Comparison of ENCODE assay signal across 24 cellular contexts in genomic region chr10:5428133-5428532, GRCh38. TPM values are rescaled to one million over a fixed set of nuclear protein-coding genes. Genes with fewer than 3 reads are reported as not detected.
DNase-seq lines count a peak whose midpoint lies in the region; TF ChIP-seq lines count a peak whose summit lies in the region.
"Had no signal": no experiment of that assay in that cellular context is flagged by ENCODE, and none has a peak within 500 bp of the region (broad histone marks: within the 10 kb centered on the region; RNA-seq: fewer than 3 reads in every experiment).

No MANE protein-coding gene starts in this region.

- no peaks in the 10 kb centered on the region for H3K27me3 ChIP-seq in fibroblast of lung (ENCODE audit: control insufficient read depth, insufficient read depth, low read length)
- H3K27me3 ChIP-seq: BLaER1 treated with 17β-estradiol and CSF1 and Interleukin-3, amounts not matched to agents 10 nM and 100 nM; uterus had no signal

- CTCF ChIA-PET in Calu3 (lab: Charles Lee): interaction anchor here (0.7 to 1.3 kb wide), 2 partner anchors 14 to 34 kb away, joined by 4 to 7 read pairs; no protein-coding TSS in a partner anchor

- no peak overlapping the region for H3K4me3 Mint-ChIP-seq in Calu3 (ENCODE audit: low read depth, unreplicated experiment)
- H3K4me3 Mint-ChIP-seq in progenitor cell of endocrine pancreas (ENCODE audit: low read depth): no peak overlapping the region
- H3K4me3 Mint-ChIP-seq: activated CD4-positive, alpha-beta memory T cell treated with anti-CD3 and anti-CD28 coated beads for 36 hours; activated T-helper 17 cell treated with anti-CD3 and anti-CD28 coated beads, Interleukin-2, amount 50 U/mL, for 72 hours; stimulated activated naive CD8-positive, alpha-beta T cell treated with anti-CD3 and anti-CD28 coated beads, Interleukin-15, Interleukin-2, amounts not matched to agents 100 ng/mL and 50 ng/mL, for 24 hours; T-helper 17 cell had no signal

- TF ChIP-seq CTCF in Calu3 (IDR thresholded peaks at IDR 0.05; ENCODE audit: unreplicated experiment) (no peak), fibroblast of lung (conservative IDR thresholded peaks at IDR 0.05 in 1 of 2, IDR thresholded peaks at IDR 0.05 in 1 of 2; ENCODE audit: low read depth in 1 of 2, low read length in 2 of 2) (no peak), progenitor cell of endocrine pancreas (IDR thresholded peaks at IDR 0.05; ENCODE audit: unreplicated experiment) (no peak), GM13976 (IDR thresholded peaks at IDR 0.05; ENCODE audit: borderline replicate concordance, control extremely low read depth, extremely low read depth, insufficient read depth, missing control alignments) (no peak)

- in situ Hi-C loops in GM13976 (cut with MboI; ENCODE audit: low sequenced_read_pairs, unreplicated experiment): no loop called here

- H3K36me3 Mint-ChIP-seq in Calu3 (ENCODE audit: insufficient read depth, unreplicated experiment) (peaks cover 11% of the 10 kb centered on the region), progenitor cell of endocrine pancreas (ENCODE audit: insufficient read depth) (peaks cover 17% of the 10 kb centered on the region)

- H3K27ac Mint-ChIP-seq in Calu3 (ENCODE audit: unreplicated experiment) (peak overlapping the region; percentile 33), progenitor cell of endocrine pancreas (peak overlapping the region; percentile 87)
- H3K27ac Mint-ChIP-seq: activated CD4-positive, alpha-beta memory T cell treated with anti-CD3 and anti-CD28 coated beads for 36 hours; activated T-helper 17 cell treated with anti-CD3 and anti-CD28 coated beads, Interleukin-2, amount 50 U/mL, for 72 hours; stimulated activated naive CD8-positive, alpha-beta T cell treated with anti-CD3 and anti-CD28 coated beads, Interleukin-15, Interleukin-2, amounts not matched to agents 100 ng/mL and 50 ng/mL, for 24 hours; T-helper 17 cell had no signal

- no peak overlapping the region for H3K27ac ChIP-seq in fibroblast of lung (ENCODE audit: insufficient read depth, low read length)
- H3K27ac ChIP-seq: BLaER1 treated with 17β-estradiol and CSF1 and Interleukin-3, amounts not matched to agents 10 nM and 100 nM; epithelial cell of prostate; psoas muscle; uterus had no signal

- H2AFZ ChIP-seq in fibroblast of lung (ENCODE audit: low read length): peak overlapping the region; percentile 49

- H3K9me3 Mint-ChIP-seq in Calu3 (ENCODE audit: low read depth, unreplicated experiment) (no peaks in the 10 kb centered on the region), progenitor cell of endocrine pancreas (ENCODE audit: low read depth) (peaks cover 4% of the 10 kb centered on the region)
- H3K9me3 Mint-ChIP-seq: activated T-helper 17 cell treated with anti-CD3 and anti-CD28 coated beads, Interleukin-2, amount 50 U/mL, for 72 hours had no signal

- H3K4me1 Mint-ChIP-seq in Calu3 (ENCODE audit: low read depth, unreplicated experiment) (peaks cover 22% of the 10 kb centered on the region), progenitor cell of endocrine pancreas (ENCODE audit: low read depth) (peaks cover 17% of the 10 kb centered on the region)
- H3K4me1 Mint-ChIP-seq: activated T-helper 17 cell treated with anti-CD3 and anti-CD28 coated beads, Interleukin-2, amount 50 U/mL, for 72 hours had no signal

- H3K36me3 ChIP-seq in fibroblast of lung (ENCODE audit: control insufficient read depth, insufficient read depth, low read length): no peaks in the 10 kb centered on the region
- H3K36me3 ChIP-seq: uterus had no signal

- no peak overlapping the region for H3K4me2 ChIP-seq in fibroblast of lung (ENCODE audit: extremely low read depth, insufficient read depth, low read length)

- H3K27me3 Mint-ChIP-seq in Calu3 (ENCODE audit: unreplicated experiment): no peaks in the 10 kb centered on the region
- H3K27me3 Mint-ChIP-seq in progenitor cell of endocrine pancreas: no peaks in the 10 kb centered on the region
- H3K27me3 Mint-ChIP-seq: activated CD4-positive, alpha-beta memory T cell treated with anti-CD3 and anti-CD28 coated beads for 36 hours; activated T-helper 17 cell treated with anti-CD3 and anti-CD28 coated beads, Interleukin-2, amount 50 U/mL, for 72 hours; stimulated activated naive CD8-positive, alpha-beta T cell treated with anti-CD3 and anti-CD28 coated beads, Interleukin-15, Interleukin-2, amounts not matched to agents 100 ng/mL and 50 ng/mL, for 24 hours; T-helper 17 cell had no signal

- H3K4me3 ChIP-seq in fibroblast of lung (replicated peaks in 1 of 4; ENCODE audit: control extremely low read depth in 1 of 4, insufficient read depth in 1 of 4, low read depth in 3 of 4, low read length in 4 of 4): no peak overlapping the region
- H3K4me3 ChIP-seq: BLaER1 treated with 17β-estradiol and CSF1 and Interleukin-3, amounts not matched to agents 10 nM and 100 nM; psoas muscle; uterus had no signal

- H3K79me2 ChIP-seq in fibroblast of lung (ENCODE audit: control insufficient read depth, insufficient read depth, low read length): peaks cover 9% of the 10 kb centered on the region

- BruUV-seq in Calu3 (replicated peaks; lab: Mats Ljungman, UMichigan): no TSS peak

- no peak overlapping the region for H3K9ac ChIP-seq in fibroblast of lung (ENCODE audit: insufficient read depth, low read length)

- no peaks in the 10 kb centered on the region for H4K20me1 ChIP-seq in fibroblast of lung (ENCODE audit: control insufficient read depth, extremely low read depth, insufficient read depth, low read length)

- intact Hi-C loops in Calu3 (cut with micrococcal nuclease; ENCODE audit: unreplicated experiment): no loop called here

- H3K4me1 ChIP-seq in fibroblast of lung (ENCODE audit: control insufficient read depth, extremely low read depth, insufficient read depth, low read length): no peaks in the 10 kb centered on the region
- H3K4me1 ChIP-seq: uterus had no signal

- no peak for DNase-seq in Calu3
- DNase-seq in NCI-H1436 treated with DMSO at 0.1 percent for 48 hours (lab: John Stamatoyannopoulos, UW): peak; percentile 23
- no peak for DNase-seq in fibroblast of lung (ENCODE audit: low read depth in 2 of 2)
- DNase-seq in progenitor cell of endocrine pancreas (ENCODE audit: low spot score, unreplicated experiment): no peak
- DNase-seq in GM13976 (ENCODE audit: low spot score): no peak
- DNase-seq in SHP77 treated with DMSO at 0.1 percent for 48 hours (lab: John Stamatoyannopoulos, UW): no peak
- no peak for DNase-seq in Kasumi-1 (lab: John Stamatoyannopoulos, UW)
- DNase-seq: activated CD4-positive, alpha-beta memory T cell treated with anti-CD3 and anti-CD28 coated beads for 36 hours; activated CD8-positive, alpha-beta memory T cell treated with anti-CD3 and anti-CD28 coated beads, Interleukin-2, amount 50 U/mL, for 4 hours; activated naive CD4-positive, alpha-beta T cell treated with anti-CD3 and anti-CD28 coated beads, Interleukin-2, amount 50 U/mL, for 16 hours; DMS53; left ventricle myocardium superior; NCI-H1092 treated with DMSO at 0.1 percent for 48 hours; NCI-H1930; NCI-H345; psoas muscle; stimulated activated CD8-positive, alpha-beta memory T cell treated with anti-CD3 and anti-CD28 coated beads, Interleukin-4, amount 100 ng/mL, for 48 hours; T-helper 17 cell; uterus had no signal

- H3K9me3 ChIP-seq in fibroblast of lung (ENCODE audit: control insufficient read depth, insufficient read depth, low read depth, low read length): no peaks in the 10 kb centered on the region
- H3K9me3 ChIP-seq: psoas muscle, uterus had no signal

RNA-seq across cellular contexts. Expression of gene NET1, which starts 15.8 kb away (rescaled TPM):
- total RNA-seq in Calu3 (2022) (147 and 154 TPM in 2 replicates), fibroblast of lung (32.1 and 45.4 TPM in 2 replicates), progenitor cell of endocrine pancreas (97.5 and 103 TPM in 2 replicates)
- 7.2 and 24.8 TPM in 2 replicates for polyA plus RNA-seq in fibroblast of lung
- 4.6 and 13.6 TPM in 2 replicates for polyA plus RNA-seq in fibroblast of lung (2012)
- polyA minus RNA-seq in fibroblast of lung (ENCODE audit: low replicate concordance): 18.8 and 25.8 TPM in 2 replicates

RNA-seq across cellular contexts. Expression of gene TUBAL3, which starts 23.5 kb away (rescaled TPM):
- not detected in 2 replicates for total RNA-seq in Calu3 (2022)
- not detected in 2 replicates for total RNA-seq in fibroblast of lung
- not detected in 2 replicates for polyA plus RNA-seq in fibroblast of lung
- not detected in 2 replicates for polyA plus RNA-seq in fibroblast of lung (2012)
- polyA minus RNA-seq in fibroblast of lung (ENCODE audit: low replicate concordance): not detected in 2 replicates
- total RNA-seq in progenitor cell of endocrine pancreas: not detected in 2 replicates
- total RNA-seq: activated CD4-positive, alpha-beta memory T cell treated with anti-CD3 and anti-CD28 coated beads for 36 hours; activated T-helper 17 cell treated with anti-CD3 and anti-CD28 coated beads, Interleukin-2, amount 50 U/mL, for 72 hours; Right ventricle myocardium inferior; T-helper 17 cell; uterus had no signal
